Comparison of ENCODE assay signal across 16 cellular contexts in the genomic region with DNA sequence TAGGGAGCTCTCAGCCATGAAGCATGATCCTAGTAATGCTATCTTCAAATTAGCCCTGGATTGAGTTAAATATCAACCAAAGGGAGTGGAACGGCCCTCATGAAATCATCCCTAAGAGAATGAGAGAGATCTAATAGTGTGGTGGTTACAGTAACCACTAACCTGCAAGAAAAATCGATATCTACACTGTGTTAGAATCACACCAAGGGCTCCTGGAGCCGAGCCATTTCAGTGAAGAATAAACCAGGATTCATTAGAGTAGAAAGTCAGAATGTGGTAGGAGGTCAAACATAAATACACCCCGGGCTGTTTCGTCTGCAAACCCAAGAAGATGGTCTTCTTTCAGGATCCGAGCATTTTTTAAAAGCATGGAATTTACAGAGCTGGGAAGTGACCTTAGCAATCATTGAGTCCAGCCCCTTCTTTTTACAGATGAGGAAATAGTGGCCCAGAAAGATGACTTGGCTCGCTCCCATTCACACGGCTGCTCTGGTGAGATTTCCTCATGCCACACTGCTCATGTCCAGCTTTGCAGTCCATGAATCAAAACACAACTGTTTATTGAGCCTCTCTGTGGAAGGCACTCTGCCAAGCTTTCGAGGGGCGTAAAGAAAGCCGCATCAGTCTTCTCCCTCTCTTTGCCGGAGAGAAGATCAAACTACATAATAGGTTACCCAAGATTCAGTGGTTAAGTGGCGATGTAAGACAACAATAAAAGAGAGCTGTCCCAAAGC. TPM values are rescaled to one million over a fixed set of nuclear protein-coding genes. Genes with fewer than 3 reads are reported as not detected.
DNase-seq lines count a peak whose midpoint lies in the region; TF ChIP-seq lines count a peak whose summit lies in the region.
"Had no signal": no experiment of that assay in that cellular context is flagged by ENCODE, and none has a peak within 500 bp of the region (broad histone marks: within the 10 kb centered on the region; RNA-seq: fewer than 3 reads in every experiment).

No MANE protein-coding gene starts in this region.

- H3K4me1 ChIP-seq in fibroblast of lung (ENCODE audit: control insufficient read depth, extremely low read depth, insufficient read depth, low read length) (peaks cover 10% of the 10 kb centered on the region), colonic mucosa (no peaks in the 10 kb centered on the region)

- BruUV-seq in Calu3 (replicated peaks; lab: Mats Ljungman, UMichigan), result no TSS peak

- H3K9me3 ChIP-seq in fibroblast of lung (ENCODE audit: control insufficient read depth, insufficient read depth, low read depth, low read length) (no peaks in the 10 kb centered on the region), neural cell (ENCODE audit: low read length) (no peaks in the 10 kb centered on the region), colonic mucosa (no peaks in the 10 kb centered on the region)
- H3K9me3 ChIP-seq: BE2C had no signal

- H3K27me3 ChIP-seq in fibroblast of lung (ENCODE audit: control insufficient read depth, insufficient read depth, low read length) (no peaks in the 10 kb centered on the region), neural cell (ENCODE audit: insufficient read depth, low read depth, low read length) (no peaks in the 10 kb centered on the region), colonic mucosa (no peaks in the 10 kb centered on the region)
- H3K27me3 ChIP-seq: BE2C had no signal

- peak overlapping the region in 2 of 4 experiments; percentile 41 for H3K4me3 ChIP-seq in fibroblast of lung (replicated peaks in 1 of 4; ENCODE audit: control extremely low read depth in 1 of 4, insufficient read depth in 1 of 4, low read depth in 3 of 4, low read length in 4 of 4)
- peak overlapping the region; percentile 36 for H3K4me3 ChIP-seq in neural cell (ENCODE audit: low read length)
- no peak overlapping the region for H3K4me3 ChIP-seq in colonic mucosa

- no peaks in the 10 kb centered on the region for H3F3A ChIP-seq in neural cell (ENCODE audit: insufficient read depth, low read length, poor library complexity, severe bottlenecking)

- H2AFZ ChIP-seq in fibroblast of lung (ENCODE audit: low read length) (no peak overlapping the region), neural cell (ENCODE audit: low read depth, low read length) (no peak overlapping the region)

- H4K20me1 ChIP-seq in fibroblast of lung (ENCODE audit: control insufficient read depth, extremely low read depth, insufficient read depth, low read length) (no peaks in the 10 kb centered on the region), neural cell (ENCODE audit: insufficient read depth) (no peaks in the 10 kb centered on the region)

- no peak for TF ChIP-seq RAD21 in neural cell (conservative IDR thresholded peaks at IDR 0.05)

- TF ChIP-seq CTCF in Calu3 (IDR thresholded peaks at IDR 0.05; ENCODE audit: unreplicated experiment) (no peak), fibroblast of lung (conservative IDR thresholded peaks at IDR 0.05 in 1 of 2, IDR thresholded peaks at IDR 0.05 in 1 of 2; ENCODE audit: low read depth in 1 of 2, low read length in 2 of 2) (no peak), neural cell (IDR thresholded peaks at IDR 0.05; ENCODE audit: poor library complexity, severe bottlenecking) (no peak), colonic mucosa (IDR thresholded peaks at IDR 0.05) (no peak)

- DNase-seq in Calu3, result peak; percentile 30
- DNase-seq in NCI-H2029 (lab: John Stamatoyannopoulos, UW), result peak; percentile 26
- DNase-seq in fibroblast of lung (ENCODE audit: low read depth in 2 of 2), result peak; percentile 59 to 89
- no peak for DNase-seq in NCI-H345 treated with DMSO at 0.1 percent for 48 hours (lab: John Stamatoyannopoulos, UW; ENCODE audit: unreplicated experiment)
- no peak for DNase-seq in OCI-M2 (lab: John Stamatoyannopoulos, UW; ENCODE audit: unreplicated experiment)
- DNase-seq in HUDEP-2 (lab: John Stamatoyannopoulos, UW; ENCODE audit: unreplicated experiment in 76 of 76), result no peak
- no peak for DNase-seq in colonic mucosa
- DNase-seq: activated naive CD8-positive, alpha-beta T cell treated with anti-CD3 and anti-CD28 coated beads, Interleukin-2, amount 50 U/mL, for 24 hours; BE2C; cortex of kidney; GOT3; NCI-H345; PC-3; stimulated activated CD4-positive, alpha-beta T cell treated with anti-CD3 and anti-CD28 coated beads, Interleukin-4, amount 100 ng/mL, for 1 hour had no signal

- H3K27me3 Mint-ChIP-seq in Calu3 (ENCODE audit: unreplicated experiment), result no peaks in the 10 kb centered on the region

- peak overlapping the region; percentile 78 for H3K27ac Mint-ChIP-seq in Calu3 (ENCODE audit: unreplicated experiment)
- H3K27ac Mint-ChIP-seq: activated naive CD8-positive, alpha-beta T cell treated with anti-CD3 and anti-CD28 coated beads, Interleukin-2, amount 50 U/mL, for 24 hours had no signal

- CTCF ChIA-PET in Calu3 (lab: Charles Lee), result interaction anchor here (0.9 kb wide), 2 partner anchors 16 to 340 kb away, joined by 3 to 4 read pairs; no protein-coding TSS in a partner anchor

- no peaks in the 10 kb centered on the region for H3K9me2 ChIP-seq in neural cell (ENCODE audit: insufficient read depth, low read length)

- H3K9ac ChIP-seq in fibroblast of lung (ENCODE audit: insufficient read depth, low read length) (no peak overlapping the region), neural cell (ENCODE audit: low read length) (no peak overlapping the region), colonic mucosa (ENCODE audit: low read depth in 2 of 2, low read length in 2 of 2) (no peak overlapping the region)

- no peaks in the 10 kb centered on the region for H3K9me3 Mint-ChIP-seq in Calu3 (ENCODE audit: low read depth, unreplicated experiment)
- H3K9me3 Mint-ChIP-seq: activated naive CD8-positive, alpha-beta T cell treated with anti-CD3 and anti-CD28 coated beads, Interleukin-2, amount 50 U/mL, for 24 hours had no signal

- peaks cover 11% of the 10 kb centered on the region for H3K36me3 Mint-ChIP-seq in Calu3 (ENCODE audit: insufficient read depth, unreplicated experiment)

- peak overlapping the region; percentile 67 for H3K4me2 ChIP-seq in fibroblast of lung (ENCODE audit: extremely low read depth, insufficient read depth, low read length)
- no peak overlapping the region for H3K4me2 ChIP-seq in neural cell (ENCODE audit: low read length)

- peak overlapping the region; percentile 26 for H3K27ac ChIP-seq in fibroblast of lung (ENCODE audit: insufficient read depth, low read length)
- peak overlapping the region; percentile 76 for H3K27ac ChIP-seq in neural cell (ENCODE audit: low read length)
- no peak overlapping the region for H3K27ac ChIP-seq in colonic mucosa
- H3K27ac ChIP-seq: HL-60 had no signal

- no peak for TF ChIP-seq EP300 in neural cell (conservative IDR thresholded peaks at IDR 0.05; ENCODE audit: poor library complexity, severe bottlenecking)

- peaks cover 24% of the 10 kb centered on the region for H3K4me1 Mint-ChIP-seq in Calu3 (ENCODE audit: low read depth, unreplicated experiment)

- intact Hi-C loops in Calu3 (cut with micrococcal nuclease; ENCODE audit: unreplicated experiment), result loop anchor here (5.0 to 10.0 kb wide), 4 partner anchors 340 to 1778 kb away; no protein-coding TSS in a partner anchor
- intact Hi-C loops in colonic mucosa (cut with DNase I), result loop anchor here (10.0 kb wide), 2 partner anchors 438 to 472 kb away; no protein-coding TSS in a partner anchor

- H3K36me3 ChIP-seq in fibroblast of lung (ENCODE audit: control insufficient read depth, insufficient read depth, low read length), result no peaks in the 10 kb centered on the region
- H3K36me3 ChIP-seq in neural cell (ENCODE audit: insufficient read depth, low read length), result no peaks in the 10 kb centered on the region
- no peaks in the 10 kb centered on the region for H3K36me3 ChIP-seq in colonic mucosa
- H3K36me3 ChIP-seq: BE2C had no signal

- peak overlapping the region; percentile 65 for H3K4me3 Mint-ChIP-seq in Calu3 (ENCODE audit: low read depth, unreplicated experiment)
- H3K4me3 Mint-ChIP-seq: activated naive CD8-positive, alpha-beta T cell treated with anti-CD3 and anti-CD28 coated beads, Interleukin-2, amount 50 U/mL, for 24 hours had no signal

- H3K79me2 ChIP-seq in fibroblast of lung (ENCODE audit: control insufficient read depth, insufficient read depth, low read length) (no peaks in the 10 kb centered on the region), neural cell (replicated peaks; ENCODE audit: insufficient read depth, low read length) (no peaks in the 10 kb centered on the region)

TF ChIP-seq in neural cell, 6 proteins besides CTCF, POLR2A, EP300 and RAD21 (continues in another document):
- TF ChIP-seq, protein P1, sequence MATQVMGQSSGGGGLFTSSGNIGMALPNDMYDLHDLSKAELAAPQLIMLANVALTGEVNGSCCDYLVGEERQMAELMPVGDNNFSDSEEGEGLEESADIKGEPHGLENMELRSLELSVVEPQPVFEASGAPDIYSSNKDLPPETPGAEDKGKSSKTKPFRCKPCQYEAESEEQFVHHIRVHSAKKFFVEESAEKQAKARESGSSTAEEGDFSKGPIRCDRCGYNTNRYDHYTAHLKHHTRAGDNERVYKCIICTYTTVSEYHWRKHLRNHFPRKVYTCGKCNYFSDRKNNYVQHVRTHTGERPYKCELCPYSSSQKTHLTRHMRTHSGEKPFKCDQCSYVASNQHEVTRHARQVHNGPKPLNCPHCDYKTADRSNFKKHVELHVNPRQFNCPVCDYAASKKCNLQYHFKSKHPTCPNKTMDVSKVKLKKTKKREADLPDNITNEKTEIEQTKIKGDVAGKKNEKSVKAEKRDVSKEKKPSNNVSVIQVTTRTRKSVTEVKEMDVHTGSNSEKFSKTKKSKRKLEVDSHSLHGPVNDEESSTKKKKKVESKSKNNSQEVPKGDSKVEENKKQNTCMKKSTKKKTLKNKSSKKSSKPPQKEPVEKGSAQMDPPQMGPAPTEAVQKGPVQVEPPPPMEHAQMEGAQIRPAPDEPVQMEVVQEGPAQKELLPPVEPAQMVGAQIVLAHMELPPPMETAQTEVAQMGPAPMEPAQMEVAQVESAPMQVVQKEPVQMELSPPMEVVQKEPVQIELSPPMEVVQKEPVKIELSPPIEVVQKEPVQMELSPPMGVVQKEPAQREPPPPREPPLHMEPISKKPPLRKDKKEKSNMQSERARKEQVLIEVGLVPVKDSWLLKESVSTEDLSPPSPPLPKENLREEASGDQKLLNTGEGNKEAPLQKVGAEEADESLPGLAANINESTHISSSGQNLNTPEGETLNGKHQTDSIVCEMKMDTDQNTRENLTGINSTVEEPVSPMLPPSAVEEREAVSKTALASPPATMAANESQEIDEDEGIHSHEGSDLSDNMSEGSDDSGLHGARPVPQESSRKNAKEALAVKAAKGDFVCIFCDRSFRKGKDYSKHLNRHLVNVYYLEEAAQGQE (IDR thresholded peaks at IDR 0.05; ENCODE audit: borderline replicate concordance), result no peak
- no peak for TF ChIP-seq EZH2 (IDR thresholded peaks at IDR 0.05; ENCODE audit: borderline replicate concordance, insufficient read depth, low read length, poor library complexity, severe bottlenecking)
- no peak for TF ChIP-seq POLR2AphosphoS5 (IDR thresholded peaks at IDR 0.05)
- TF ChIP-seq SMC3 (conservative IDR thresholded peaks at IDR 0.05; ENCODE audit: poor library complexity), result no peak

RNA-seq across cellular contexts. Expression of gene DCTD, which starts 5.5 kb away (rescaled TPM):
- total RNA-seq in Calu3 (2022), result 65.3 and 69.1 TPM in 2 replicates
- total RNA-seq in fibroblast of lung, result 70.4 and 88.8 TPM in 2 replicates
- polyA plus RNA-seq in fibroblast of lung, result 140 and 182 TPM in 2 replicates
- polyA plus RNA-seq in fibroblast of lung (2012), result 126 and 152 TPM in 2 replicates
- polyA minus RNA-seq in fibroblast of lung (ENCODE audit: low replicate concordance), result 58.8 and 65.1 TPM in 2 replicates
- 26.4 and 26.9 TPM in 2 replicates for polyA plus RNA-seq in neural cell
- polyA minus RNA-seq in neural cell, result 19.2 and 22.5 TPM in 2 replicates
- total RNA-seq in colonic mucosa, result 10 to 100 TPM; 51.4 to 54.6 TPM

Comparison
In these comparisons a context has a peak if more than half of its experiments do, and no peak if none do; other contexts are left out.
1. DNase-seq: peak in Calu3 (single experiment), NCI-H2029 (single experiment) and fibroblast of lung (2 of 2); none in NCI-H345 treated with DMSO at 0.1 percent for 48 hours (single experiment), OCI-M2 (single experiment), HUDEP-2 (0 of 76) and colonic mucosa (single experiment).